Comparison of ENCODE assay signal across 26 cellular contexts in the genomic region with DNA sequence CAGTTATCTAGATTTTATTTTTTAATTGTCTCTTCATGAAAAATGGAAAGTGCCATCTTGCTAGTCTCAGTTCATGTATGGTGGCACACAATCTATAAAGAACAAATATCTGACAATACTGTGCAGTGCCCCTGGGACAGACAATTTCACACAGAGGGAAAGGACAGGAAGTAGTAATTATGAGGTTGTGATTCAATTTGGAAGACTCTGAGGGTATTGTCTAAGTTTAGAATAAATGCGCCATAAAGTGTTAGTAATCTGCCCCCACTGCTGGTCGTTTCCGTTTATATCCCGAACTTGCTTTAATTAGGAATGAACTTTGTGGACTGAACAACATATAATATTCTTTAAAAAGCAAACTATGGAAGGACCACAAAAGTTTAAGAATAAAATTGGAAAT.
"Had no signal": no experiment of that assay in that cellular context is flagged by ENCODE, and none has a peak within 500 bp of the region (broad histone marks: within the 10 kb centered on the region; RNA-seq: fewer than 3 reads in every experiment).

No MANE protein-coding gene starts in this region.

- DNase-seq: hypothalamus; immature natural killer cell; kidney; left colon; left lung; lower lobe of right lung; mammary epithelial cell; mesenchymal stem cell; naive thymus-derived CD8-positive, alpha-beta T cell; nucleus accumbens; pancreas; posterior cingulate gyrus; retina; right cardiac atrium; stimulated activated CD4-positive, alpha-beta T cell treated with anti-CD3 and anti-CD28 coated beads, Interleukin-12 subunit alpha, Interleukin-12 subunit beta, amount 100 ng/mL, for 4 hours; stimulated activated CD4-positive, alpha-beta T cell treated with anti-CD3 and anti-CD28 coated beads, Interleukin-15, amount 100 ng/mL, for 24 hours; stimulated activated CD4-positive, alpha-beta T cell treated with anti-CD3 and anti-CD28 coated beads, Interleukin-2, amount 100 ng/mL, for 24 hours; stimulated activated CD4-positive, alpha-beta T cell treated with anti-CD3 and anti-CD28 coated beads, Interleukin-4, amount 100 ng/mL, for 1 hour; stimulated activated naive B cell treated with anti-CD40 and anti-IgM and Interleukin-4, amounts not matched to agents 10 μg/mL and 1 μg/mL and 100 μg/mL, for 72 hours; stimulated activated naive CD8-positive, alpha-beta T cell treated with anti-CD3 and anti-CD28 coated beads, Interleukin-15, Interleukin-2, amounts not matched to agents 100 U/mL and 50 U/mL, for 24 hours; stomach; testis; thyroid gland; trophoblast cell; uterus had no signal

- ATAC-seq: left colon; left lung; lower lobe of right lung; naive thymus-derived CD8-positive, alpha-beta T cell; pancreas; right cardiac atrium; sciatic nerve; stimulated activated naive B cell treated with anti-CD40 and anti-IgM and Interleukin-4, amounts not matched to agents 10 μg/mL and 1 μg/mL and 100 μg/mL, for 72 hours; stimulated activated naive CD8-positive, alpha-beta T cell treated with anti-CD3 and anti-CD28 coated beads, Interleukin-15, Interleukin-2, amounts not matched to agents 100 U/mL and 50 U/mL, for 24 hours had no signal
